ENCODE assay signal across 17 cellular contexts in genomic region chr10:13422800-13423199, GRCh38.
DNase-seq lines count a peak whose midpoint lies in the region; TF ChIP-seq lines count a peak whose summit lies in the region.
"Had no signal": no experiment of that assay in that cellular context is flagged by ENCODE, and none has a peak within 500 bp of the region (broad histone marks: within the 10 kb centered on the region; RNA-seq: fewer than 3 reads in every experiment).

No MANE protein-coding gene starts in this region.

- no peak overlapping the region for H3K4me3 ChIP-seq in GM12865 (ENCODE audit: low read depth, low read length)
- H3K4me3 ChIP-seq: MG63 had no signal

- no peak for TF ChIP-seq CTCF in GM12865 (IDR thresholded peaks at IDR 0.05; ENCODE audit: insufficient read depth, low read depth, low read length, missing control alignments)

- peak; percentile 44 for DNase-seq in GM12865 (ENCODE audit: low read depth)
- DNase-seq in NAMALWA (ENCODE audit: low spot score), result peak; percentile 20
- DNase-seq in germinal center (ENCODE audit: low spot score), result peak; percentile 26
- DNase-seq in NCI-H524 (lab: John Stamatoyannopoulos, UW), result no peak
- DNase-seq in RPMI8226, result no peak
- no peak for DNase-seq in activated naive CD4-positive, alpha-beta T cell treated with Interleukin-2 at 50 U/mL for 16 hours
- no peak for DNase-seq in DMS 273 (lab: John Stamatoyannopoulos, UW; ENCODE audit: unreplicated experiment)
- DNase-seq: C1 segment of cervical spinal cord; CD8-positive, alpha-beta T cell; DMS153; MG63; NCI-H1048; NCI-H1436; NCI-H187 treated with DMSO at 0.1 percent for 48 hours; NCI-H2107; NCI-H446 treated with DMSO at 0.1 percent for 48 hours; T-cell had no signal

Comparison
In these comparisons a context has a peak if more than half of its experiments do, and no peak if none do; other contexts are left out.
1. DNase-seq: peak in GM12865 (single experiment), NAMALWA (single experiment) and germinal center (single experiment); none in NCI-H524 (0 of 2), RPMI8226 (single experiment), activated naive CD4-positive, alpha-beta T cell treated with Interleukin-2 at 50 U/mL for 16 hours (single experiment) and DMS 273 (single experiment).